9 cellular contexts compared by ENCODE assay signal in genomic region chr11:86741489-86742435, GRCh38. TPM values are rescaled to one million over a fixed set of nuclear protein-coding genes. Genes with fewer than 3 reads are reported as not detected.
A peak's percentile ranks its signal among the peaks of the same experiment; 100 is the strongest.
DNase-seq lines count a peak whose midpoint lies in the region; ATAC-seq and TF ChIP-seq lines count a peak whose summit lies in the region.
"Had no signal": no experiment of that assay in that cellular context is flagged by ENCODE, and none has a peak within 500 bp of the region (broad histone marks: within the 10 kb centered on the region; RNA-seq: fewer than 3 reads in every experiment).

No MANE protein-coding gene starts in this region.

- H3K9me3 ChIP-seq in WERI-Rb-1 (ENCODE audit: severe bottlenecking): no peaks in the 10 kb centered on the region

- ATAC-seq in SK-N-SH treated with all-trans-retinoic acid at 6 μM for 48 hours: peak; percentile 62

- H3K36me3 ChIP-seq in WERI-Rb-1: no peaks in the 10 kb centered on the region

- H3K27me3 ChIP-seq in WERI-Rb-1 (ENCODE audit: insufficient read depth, low read depth, severe bottlenecking): no peaks in the 10 kb centered on the region

- DNase-seq in ELR (ENCODE audit: low read depth) (peak; percentile 95), fibroblast of peridontal ligament (ENCODE audit: extremely low read depth) (peak; percentile 62), renal cortical epithelial cell (ENCODE audit: low read depth) (peak; percentile 98), NCI-H510A treated with DMSO at 0.1 percent for 48 hours (lab: John Stamatoyannopoulos, UW) (no peak), mucosa of gallbladder (ENCODE audit: low spot score) (no peak), WERI-Rb-1 (no peak)
- no peak for DNase-seq in activated CD4-positive, alpha-beta T cell treated with anti-CD3 and anti-CD28 coated beads, Interleukin-2, amount 50 U/mL, for 48 hours
- DNase-seq: cerebellar nuclear complex had no signal

- H3K4me3 ChIP-seq in WERI-Rb-1 (ENCODE audit: low read depth, low read length): no peak overlapping the region

- no peak overlapping the region for H3K27ac ChIP-seq in WERI-Rb-1

- no peak for TF ChIP-seq CTCF in WERI-Rb-1 (IDR thresholded peaks at IDR 0.05; ENCODE audit: low read depth, low read length)

TF ChIP-seq in SK-N-SH treated with all-trans-retinoic acid at 6 μM for 48 hours, 23 proteins besides CTCF, POLR2A, EP300 and RAD21:
- TF ChIP-seq ISL1 (CRISPR knock-in tag; IDR thresholded peaks at IDR 0.05): peak; percentile 22; the same call in 1 of the 2 replicates
- no peak for TF ChIP-seq ZNF565 (CRISPR knock-in tag; conservative IDR thresholded peaks at IDR 0.05; ENCODE audit: low read depth)
TF ChIP-seq in SK-N-SH treated with all-trans-retinoic acid at 6 μM for 48 hours: peak in this region for 1.

RNA-seq across cellular contexts. Expression of gene PRSS23, which starts 58.6 kb away (rescaled TPM):
- total RNA-seq in renal cortical epithelial cell: 197 and 327 TPM in 2 replicates
- total RNA-seq in mucosa of gallbladder: 178 TPM

Comparison
In these comparisons a context has a peak if more than half of its experiments do, and no peak if none do; other contexts are left out.
1. DNase-seq: peak in ELR (single experiment), fibroblast of peridontal ligament (single experiment) and renal cortical epithelial cell (single experiment); none in NCI-H510A treated with DMSO at 0.1 percent for 48 hours (single experiment), activated CD4-positive, alpha-beta T cell treated with anti-CD3 and anti-CD28 coated beads, Interleukin-2, amount 50 U/mL, for 48 hours (0 of 2), mucosa of gallbladder (single experiment) and WERI-Rb-1 (single experiment).